In the genomic region with DNA sequence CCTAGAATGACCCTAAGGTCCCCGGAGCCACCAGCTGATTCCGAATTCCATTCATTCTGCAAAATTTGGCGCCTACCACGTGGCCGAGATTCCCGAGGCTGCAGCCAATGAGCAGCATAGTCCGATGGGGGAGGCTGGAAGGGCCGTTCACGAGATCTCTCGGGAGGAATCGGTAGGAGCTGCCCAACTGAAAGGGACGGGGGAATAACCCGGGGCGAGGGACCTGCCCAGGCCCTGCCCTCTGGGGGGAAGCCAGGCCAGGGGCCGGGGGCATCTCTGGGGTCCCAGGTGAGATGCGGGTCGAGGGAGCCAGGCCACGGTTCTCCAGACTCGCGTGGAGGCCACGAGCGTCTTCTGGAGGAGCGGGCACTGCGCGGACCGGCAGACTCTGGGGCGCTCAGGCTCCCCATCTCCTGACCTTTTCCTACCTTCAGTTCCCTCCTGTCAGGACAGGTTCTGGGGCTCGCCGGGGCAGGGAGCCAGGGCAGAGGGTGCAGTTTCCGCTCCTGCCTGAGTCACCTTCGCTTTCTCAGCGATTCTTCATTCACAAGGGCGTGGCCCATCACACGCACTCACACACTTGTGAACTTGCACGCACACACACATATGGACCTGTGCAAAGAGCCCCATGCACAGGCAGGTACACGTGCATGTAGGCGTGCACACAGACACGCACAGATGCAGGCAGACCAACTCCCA, we compare ENCODE assay signal across 15 cellular contexts. TPM values are rescaled to one million over a fixed set of nuclear protein-coding genes. Genes with fewer than 3 reads are reported as not detected.
A peak's percentile ranks its signal among the peaks of the same experiment; 100 is the strongest.
DNase-seq lines count a peak whose midpoint lies in the region; ATAC-seq, FAIRE-seq and TF ChIP-seq lines count a peak whose summit lies in the region.
"Had no signal": no experiment of that assay in that cellular context is flagged by ENCODE, and none has a peak within 500 bp of the region (broad histone marks: within the 10 kb centered on the region; RNA-seq: fewer than 3 reads in every experiment).

No MANE protein-coding gene starts in this region.

- no peaks in the 10 kb centered on the region for H3K9me2 ChIP-seq in neural cell (ENCODE audit: insufficient read depth, low read length)

- H3K9me3 Mint-ChIP-seq in chondrocyte (ENCODE audit: low read depth), result no peaks in the 10 kb centered on the region
- no peaks in the 10 kb centered on the region for H3K9me3 Mint-ChIP-seq in T-helper 2 cell treated with Interferon-gamma antibody and Interleukin-4, amounts not matched to agents 5 μg/mL and 100 μg/mL, for 36 hours
- no peaks in the 10 kb centered on the region for H3K9me3 Mint-ChIP-seq in CD8-positive, alpha-beta T cell
- H3K9me3 Mint-ChIP-seq: activated naive CD8-positive, alpha-beta T cell treated with anti-CD3 and anti-CD28 coated beads, Interleukin-2, amount 10 ng/mL, durations not matched to agents 7 days and 5 days had no signal

- peak overlapping the region; percentile 25 for H3K4me3 Mint-ChIP-seq in chondrocyte (ENCODE audit: unreplicated experiment)
- H3K4me3 Mint-ChIP-seq in T-helper 2 cell treated with Interferon-gamma antibody and Interleukin-4, amounts not matched to agents 5 μg/mL and 100 μg/mL, for 36 hours, result no peak overlapping the region
- H3K4me3 Mint-ChIP-seq in CD8-positive, alpha-beta T cell, result no peak overlapping the region
- H3K4me3 Mint-ChIP-seq: activated naive CD8-positive, alpha-beta T cell treated with anti-CD3 and anti-CD28 coated beads, Interleukin-2, amount 10 ng/mL, durations not matched to agents 7 days and 5 days had no signal

- no peak overlapping the region for H3K27ac ChIP-seq in neural cell (ENCODE audit: low read length)
- no peak overlapping the region for H3K27ac ChIP-seq in CD8-positive, alpha-beta T cell (ENCODE audit: low read depth, low read length)
- H3K27ac ChIP-seq: pancreas had no signal

- intact Hi-C loops in CD8-positive, alpha-beta T cell (cut with DNase I, micrococcal nuclease), result no loop called here

- H3K79me2 ChIP-seq in neural cell (replicated peaks; ENCODE audit: insufficient read depth, low read length), result peaks cover 4% of the 10 kb centered on the region

- POLR2A ChIA-PET in CD8-positive, alpha-beta T cell (lab: Charles Lee), result no interaction called here

- no peaks in the 10 kb centered on the region for H3K9me3 ChIP-seq in neural cell (ENCODE audit: low read length)
- no peaks in the 10 kb centered on the region for H3K9me3 ChIP-seq in CD8-positive, alpha-beta T cell (ENCODE audit: low read length)
- H3K9me3 ChIP-seq: pancreas had no signal

- H4K20me1 ChIP-seq in neural cell (ENCODE audit: insufficient read depth), result peaks cover 3% of the 10 kb centered on the region

- H3K36me3 Mint-ChIP-seq in chondrocyte (ENCODE audit: low read depth), result peaks cover 6% of the 10 kb centered on the region
- no peaks in the 10 kb centered on the region for H3K36me3 Mint-ChIP-seq in T-helper 2 cell treated with Interferon-gamma antibody and Interleukin-4, amounts not matched to agents 5 μg/mL and 100 μg/mL, for 36 hours (ENCODE audit: low read depth)
- no peaks in the 10 kb centered on the region for H3K36me3 Mint-ChIP-seq in CD8-positive, alpha-beta T cell

- H2AFZ ChIP-seq in neural cell (ENCODE audit: low read depth, low read length), result no peak overlapping the region

- H3K27me3 ChIP-seq in neural cell (ENCODE audit: insufficient read depth, low read depth, low read length), result no peaks in the 10 kb centered on the region
- no peaks in the 10 kb centered on the region for H3K27me3 ChIP-seq in CD8-positive, alpha-beta T cell (ENCODE audit: insufficient read depth, low read length)
- H3K27me3 ChIP-seq: cardiac muscle cell, pancreas had no signal

- peak; percentile 19; the same call in 1 of the 2 replicates for TF ChIP-seq POLR2A in GM12891 (IDR thresholded peaks at IDR 0.05; ENCODE audit: low read depth, low read length)

- CTCF ChIA-PET in CD8-positive, alpha-beta T cell (lab: Charles Lee), result no interaction called here

- no peaks in the 10 kb centered on the region for H3F3A ChIP-seq in neural cell (ENCODE audit: insufficient read depth, low read length, poor library complexity, severe bottlenecking)

- TF ChIP-seq RAD21 in neural cell (conservative IDR thresholded peaks at IDR 0.05), result no peak

- no peak overlapping the region for H3K4me2 ChIP-seq in neural cell (ENCODE audit: low read length)

- ATAC-seq in HG02610 (IDR thresholded peaks at IDR 0.05; ENCODE audit: unreplicated experiment), result no peak
- no peak for ATAC-seq in CD8-positive, alpha-beta T cell
- no peak for ATAC-seq in GM18909 (IDR thresholded peaks at IDR 0.05; ENCODE audit: poor library complexity, unreplicated experiment)

- no peak overlapping the region for H3K9ac ChIP-seq in neural cell (ENCODE audit: low read length)

- FAIRE-seq in GM12891 (lab: Jason Lieb, UNC) (peak; percentile 55), HTR-8/SVneo (lab: Jason Lieb, UNC) (peak; percentile 49)
- FAIRE-seq: endometrium, pancreas had no signal

- no peak for TF ChIP-seq CTCF in chondrocyte (IDR thresholded peaks at IDR 0.05)
- no peak for TF ChIP-seq CTCF in neural cell (IDR thresholded peaks at IDR 0.05; ENCODE audit: poor library complexity, severe bottlenecking)
- TF ChIP-seq CTCF in CD8-positive, alpha-beta T cell (IDR thresholded peaks at IDR 0.05), result no peak

- H3K27ac Mint-ChIP-seq in chondrocyte (ENCODE audit: unreplicated experiment), result peak overlapping the region; percentile 79
- no peak overlapping the region for H3K27ac Mint-ChIP-seq in T-helper 2 cell treated with Interferon-gamma antibody and Interleukin-4, amounts not matched to agents 5 μg/mL and 100 μg/mL, for 36 hours
- H3K27ac Mint-ChIP-seq in CD8-positive, alpha-beta T cell, result no peak overlapping the region
- H3K27ac Mint-ChIP-seq: activated naive CD8-positive, alpha-beta T cell treated with anti-CD3 and anti-CD28 coated beads, Interleukin-2, amount 10 ng/mL, durations not matched to agents 7 days and 5 days had no signal

- peaks cover 10% of the 10 kb centered on the region for H3K4me1 Mint-ChIP-seq in chondrocyte (ENCODE audit: low read depth)
- no peaks in the 10 kb centered on the region for H3K4me1 Mint-ChIP-seq in T-helper 2 cell treated with Interferon-gamma antibody and Interleukin-4, amounts not matched to agents 5 μg/mL and 100 μg/mL, for 36 hours (ENCODE audit: low read depth)
- no peaks in the 10 kb centered on the region for H3K4me1 Mint-ChIP-seq in CD8-positive, alpha-beta T cell (ENCODE audit: low read depth)

- no peak for DNase-seq in GM12891 (ENCODE audit: insufficient read length, low spot score)
- DNase-seq in HTR-8/SVneo (ENCODE audit: insufficient read length, low spot score), result no peak
- DNase-seq in chondrocyte (ENCODE audit: low spot score), result peak; percentile 90
- DNase-seq in T-helper 2 cell treated with Interferon-gamma antibody and Interleukin-4, amounts not matched to agents 5 μg/mL and 100 μg/mL, for 36 hours (ENCODE audit: low spot score), result no peak
- DNase-seq in CD8-positive, alpha-beta T cell, result no peak
- DNase-seq: activated naive CD8-positive, alpha-beta T cell treated with anti-CD3 and anti-CD28 coated beads, Interleukin-2, amount 10 ng/mL, durations not matched to agents 7 days and 5 days; DMS79; kidney glomerular epithelial cell; NCI-H2171 had no signal

- no peaks in the 10 kb centered on the region for H3K36me3 ChIP-seq in neural cell (ENCODE audit: insufficient read depth, low read length)
- H3K36me3 ChIP-seq in CD8-positive, alpha-beta T cell (ENCODE audit: insufficient read depth, low read length), result no peaks in the 10 kb centered on the region
- H3K36me3 ChIP-seq: pancreas had no signal

- no peak for TF ChIP-seq EP300 in neural cell (conservative IDR thresholded peaks at IDR 0.05; ENCODE audit: poor library complexity, severe bottlenecking)

- no peaks in the 10 kb centered on the region for H3K4me1 ChIP-seq in CD8-positive, alpha-beta T cell (ENCODE audit: insufficient read depth, low read length)
- H3K4me1 ChIP-seq: pancreas had no signal

- H3K27me3 Mint-ChIP-seq in chondrocyte (ENCODE audit: low read depth), result no peaks in the 10 kb centered on the region
- H3K27me3 Mint-ChIP-seq in T-helper 2 cell treated with Interferon-gamma antibody and Interleukin-4, amounts not matched to agents 5 μg/mL and 100 μg/mL, for 36 hours (ENCODE audit: low read depth), result no peaks in the 10 kb centered on the region
- no peaks in the 10 kb centered on the region for H3K27me3 Mint-ChIP-seq in CD8-positive, alpha-beta T cell (ENCODE audit: low read depth)
- H3K27me3 Mint-ChIP-seq: activated naive CD8-positive, alpha-beta T cell treated with anti-CD3 and anti-CD28 coated beads, Interleukin-2, amount 10 ng/mL, durations not matched to agents 7 days and 5 days had no signal

- H3K4me3 ChIP-seq in neural cell (ENCODE audit: low read length), result no peak overlapping the region
- no peak overlapping the region for H3K4me3 ChIP-seq in CD8-positive, alpha-beta T cell (ENCODE audit: low read depth, low read length)
- H3K4me3 ChIP-seq: cardiac muscle cell, pancreas had no signal

TF ChIP-seq in GM12891, 5 proteins besides CTCF, POLR2A, EP300 and RAD21:
- TF ChIP-seq POLR2AphosphoS5 (IDR thresholded peaks at IDR 0.05; ENCODE audit: low read depth, low read length) (no peak), POU2F2 (IDR thresholded peaks at IDR 0.05; ENCODE audit: low read depth, low read length) (no peak; the same call in 1 of the 2 replicates), TAF1 (IDR thresholded peaks at IDR 0.05; ENCODE audit: low read depth, low read length) (no peak), PAX5 (IDR thresholded peaks at IDR 0.05; ENCODE audit: insufficient read depth, low read length, severe bottlenecking) (no peak), SPI1 (IDR thresholded peaks at IDR 0.05; ENCODE audit: low read depth, low read length) (no peak)

TF ChIP-seq in neural cell, 6 proteins besides CTCF, POLR2A, EP300 and RAD21:
- TF ChIP-seq TAF1 (IDR thresholded peaks at IDR 0.05; ENCODE audit: low read depth), result no peak
- peak; percentile 54 for TF ChIP-seq POLR2AphosphoS5 (IDR thresholded peaks at IDR 0.05)

RNA-seq across cellular contexts. Expression of a gene that starts 15.5 kb away (rescaled TPM):
- polyA plus RNA-seq in GM12891 (2012; ENCODE audit: low read depth, missing spikeins), result 198 TPM
- 166 to 210 TPM (median 167 TPM) in 3 replicates for total RNA-seq in chondrocyte
- 207 and 242 TPM in 2 replicates for polyA plus RNA-seq in neural cell
- polyA minus RNA-seq in neural cell, result 292 and 359 TPM in 2 replicates
- total RNA-seq in CD8-positive, alpha-beta T cell, result 1 to 10 TPM; 7.5 to 8.0 TPM

Comparison
In these comparisons a context has a peak if more than half of its experiments do, and no peak if none do; other contexts are left out.
1. RNA of a gene that starts 15.5 kb away (total RNA-seq): 166 to 210 TPM in chondrocyte; 7.5 to 8.0 TPM in CD8-positive, alpha-beta T cell; every median in the first group is over 10 times any median in the second.